In genomic region chr10:50572017-50572491, GRCh38 we compare ENCODE assay signal across 20 cellular contexts. TPM values are rescaled to one million over a fixed set of nuclear protein-coding genes. Genes with fewer than 3 reads are reported as not detected.
DNase-seq lines count a peak whose midpoint lies in the region; ATAC-seq and TF ChIP-seq lines count a peak whose summit lies in the region.
"Had no signal": no experiment of that assay in that cellular context is flagged by ENCODE, and none has a peak within 500 bp of the region (broad histone marks: within the 10 kb centered on the region; RNA-seq: fewer than 3 reads in every experiment).

No MANE protein-coding gene starts in this region.

- peak overlapping the region; percentile 69 to 72 for H3K27ac ChIP-seq in liver (ENCODE audit: low read depth in 1 of 2, low read length in 2 of 2)
- peak overlapping the region; percentile 5 for H3K27ac ChIP-seq in thymus (ENCODE audit: low read depth)
- H3K27ac ChIP-seq in right atrium auricular region: no peak overlapping the region
- H3K27ac ChIP-seq: SJCRH30 had no signal

- POLR2A ChIA-PET in WTC11 (lab: Charles Lee): interaction anchor here (1.5 kb wide), 1 partner anchor 52 kb away, joined by 4 read pairs; no protein-coding TSS in a partner anchor

- no peaks in the 10 kb centered on the region for H3K27me3 Mint-ChIP-seq in WTC11 (ENCODE audit: low read depth)

- H3K4me3 ChIP-seq in liver (ENCODE audit: low read depth in 1 of 3, low read length in 3 of 3) (no peak overlapping the region), thymus (ENCODE audit: low read length) (no peak overlapping the region), right atrium auricular region (no peak overlapping the region)
- H3K4me3 ChIP-seq: MG63, SJCRH30 had no signal

- DNase-seq in NCI-H748 (lab: John Stamatoyannopoulos, UW; ENCODE audit: unreplicated experiment): peak; percentile 2
- DNase-seq in NCI-H748 treated with DMSO at 0.1 percent for 48 hours (lab: John Stamatoyannopoulos, UW): no peak
- no peak for DNase-seq in WTC11 (ENCODE audit: low spot score)
- no peak for DNase-seq in HPDE6-E6E7 (ENCODE audit: extremely low spot score)
- no peak for DNase-seq in right atrium auricular region (ENCODE audit: low spot score)
- DNase-seq: 8988T, DMS 273 treated with DMSO at 0.1 percent for 48 hours, DND-41, HCEC 1CT, IMR-90, Karpas-422, MG63, NCI-H1092, NCI-H1436 treated with DMSO at 0.1 percent for 48 hours, NCI-H510A, SJCRH30 had no signal

- H3K27me3 ChIP-seq in liver (ENCODE audit: control insufficient read depth in 4 of 4, insufficient read depth in 4 of 4, low read length in 3 of 4): no peaks in the 10 kb centered on the region
- H3K27me3 ChIP-seq in thymus (ENCODE audit: control insufficient read depth, insufficient read depth): no peaks in the 10 kb centered on the region
- no peaks in the 10 kb centered on the region for H3K27me3 ChIP-seq in right atrium auricular region
- H3K27me3 ChIP-seq: MG63, SJCRH30 had no signal

- no peaks in the 10 kb centered on the region; the same call in 1 of the 2 replicates for H3K36me3 Mint-ChIP-seq in WTC11

- peaks cover 3% of the 10 kb centered on the region; the same call in 1 of the 2 replicates for H3K9me3 Mint-ChIP-seq in WTC11

- H3K4me1 ChIP-seq in liver (ENCODE audit: control insufficient read depth in 4 of 4, insufficient read depth in 4 of 4, low read length in 3 of 4) (peaks cover 4 to 51% (median 44%) of the 10 kb centered on the region in 4 donors), thymus (ENCODE audit: control insufficient read depth, insufficient read depth, low read length) (peaks cover 3% of the 10 kb centered on the region), right atrium auricular region (peaks cover 0 to 41% of the 10 kb centered on the region in 2 donors)

- TF ChIP-seq CTCF in WTC11 (IDR thresholded peaks at IDR 0.05): no peak
- TF ChIP-seq CTCF in liver (IDR thresholded peaks at IDR 0.05; ENCODE audit: low read depth, low read length, missing input control): no peak
- no peak for TF ChIP-seq CTCF in right atrium auricular region (IDR thresholded peaks at IDR 0.05)

- CTCF ChIA-PET in WTC11 (lab: Charles Lee): no interaction called here

- ATAC-seq in WTC11: peak; percentile 25
- no peak for ATAC-seq in HG03039 (IDR thresholded peaks at IDR 0.05; ENCODE audit: unreplicated experiment)
- ATAC-seq: Panc1 had no signal

- H3K9me3 ChIP-seq in liver (ENCODE audit: control insufficient read depth in 4 of 4, low read length in 3 of 4) (no peaks in the 10 kb centered on the region), thymus (ENCODE audit: control insufficient read depth) (no peaks in the 10 kb centered on the region), right atrium auricular region (no peaks in the 10 kb centered on the region)
- H3K9me3 ChIP-seq: SJCRH30 had no signal

- peak; percentile 60 to 62 for TF ChIP-seq RAD21 in liver (IDR thresholded peaks at IDR 0.05)

- H3K9ac ChIP-seq in liver (ENCODE audit: low read depth in 1 of 2, low read length in 2 of 2): no peak overlapping the region

- peak overlapping the region; percentile 22; the same call in 1 of the 2 replicates for H3K27ac Mint-ChIP-seq in WTC11

- WGBS in liver: 40% methylated on average over 2 of the region's 2 CpGs
- WGBS in thymus: 96% methylated on average over 2 of the region's 2 CpGs

- H3K4me1 Mint-ChIP-seq in WTC11: peaks cover 68% of the 10 kb centered on the region

- H3K36me3 ChIP-seq in liver (ENCODE audit: control insufficient read depth in 4 of 4, insufficient read depth in 3 of 4, low read depth in 1 of 4, low read length in 3 of 4): no peaks in the 10 kb centered on the region
- H3K36me3 ChIP-seq in thymus (ENCODE audit: control insufficient read depth, insufficient read depth): no peaks in the 10 kb centered on the region
- H3K36me3 ChIP-seq in right atrium auricular region: no peaks in the 10 kb centered on the region
- H3K36me3 ChIP-seq: MG63, SJCRH30 had no signal

- H3K4me3 Mint-ChIP-seq in WTC11: no peak overlapping the region

TF ChIP-seq in WTC11, 78 proteins besides CTCF, POLR2A, EP300 and RAD21:
- peak; percentile 100 for TF ChIP-seq GABPB1 (CRISPR knock-in tag; IDR thresholded peaks at IDR 0.05)
- TF ChIP-seq ZNF138 (CRISPR knock-in tag; conservative IDR thresholded peaks at IDR 0.05): no peak

TF ChIP-seq in liver, 16 proteins besides CTCF, POLR2A, EP300 and RAD21:
- no peak for TF ChIP-seq TAF1 (conservative IDR thresholded peaks at IDR 0.05)
- peak; percentile 76 for TF ChIP-seq FOXA2 (IDR thresholded peaks at IDR 0.05)
- TF ChIP-seq REST (IDR thresholded peaks at IDR 0.05): peak; percentile 80
- TF ChIP-seq HNF4G (IDR thresholded peaks at IDR 0.05): peak; percentile 97
- TF ChIP-seq NR2F2 (IDR thresholded peaks at IDR 0.05): peak; percentile 79
- TF ChIP-seq JUND (IDR thresholded peaks at IDR 0.05): peak; percentile 94 to 97
- TF ChIP-seq FOXA1 (IDR thresholded peaks at IDR 0.05): peak; percentile 73
- TF ChIP-seq SP1 (IDR thresholded peaks at IDR 0.05): peak; percentile 95
- peak; percentile 90 for TF ChIP-seq ZBTB33 (IDR thresholded peaks at IDR 0.05)
- TF ChIP-seq, protein P1, sequence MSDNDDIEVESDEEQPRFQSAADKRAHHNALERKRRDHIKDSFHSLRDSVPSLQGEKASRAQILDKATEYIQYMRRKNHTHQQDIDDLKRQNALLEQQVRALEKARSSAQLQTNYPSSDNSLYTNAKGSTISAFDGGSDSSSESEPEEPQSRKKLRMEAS (IDR thresholded peaks at IDR 0.05): peak; percentile 97
- TF ChIP-seq EGR1 (IDR thresholded peaks at IDR 0.05; ENCODE audit: low read depth in 2 of 2): peak; percentile 59 to 83
- TF ChIP-seq YY1 (IDR thresholded peaks at IDR 0.05): peak; percentile 87
- TF ChIP-seq GABPA (IDR thresholded peaks at IDR 0.05 in 1 of 2, conservative IDR thresholded peaks at IDR 0.05 in 1 of 2): peak in 1 of 2 donors; percentile 59
- peak; percentile 100 for TF ChIP-seq HNF4A (conservative IDR thresholded peaks at IDR 0.05)
- TF ChIP-seq RXRA (IDR thresholded peaks at IDR 0.05): peak; percentile 98 to 99
- TF ChIP-seq, protein P2, sequence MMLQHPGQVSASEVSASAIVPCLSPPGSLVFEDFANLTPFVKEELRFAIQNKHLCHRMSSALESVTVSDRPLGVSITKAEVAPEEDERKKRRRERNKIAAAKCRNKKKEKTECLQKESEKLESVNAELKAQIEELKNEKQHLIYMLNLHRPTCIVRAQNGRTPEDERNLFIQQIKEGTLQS (IDR thresholded peaks at IDR 0.05): peak; percentile 95

RNA-seq across cellular contexts. Expression of gene SGMS1, which starts 51.7 kb away (rescaled TPM):
- total RNA-seq in WTC11 (2021) (12.4 to 14.0 TPM (median 13.2 TPM) in 3 replicates), liver (10 to 100 TPM; 31.9 to 98.2 TPM), right atrium auricular region (10 to 100 TPM; 32.5 to 35.9 TPM)
- polyA plus RNA-seq in liver (10 to 100 TPM in 1 of 2 donors, 1 to 10 TPM in 1; 6.8 to 10.4 TPM), thymus (14.7 TPM)

Comparison
In these comparisons a context has a peak if more than half of its experiments do, and no peak if none do; other contexts are left out.
1. H3K27ac ChIP-seq: peak in liver (2 of 2) and thymus (single experiment); none in right atrium auricular region (0 of 2).